In genomic region chr2:172249986-172250385, GRCh38 we compare ENCODE assay signal across 17 cellular contexts.
A peak's percentile ranks its signal among the peaks of the same experiment; 100 is the strongest.
DNase-seq lines count a peak whose midpoint lies in the region; ATAC-seq, FAIRE-seq and TF ChIP-seq lines count a peak whose summit lies in the region.
"Had no signal": no experiment of that assay in that cellular context is flagged by ENCODE, and none has a peak within 500 bp of the region (broad histone marks: within the 10 kb centered on the region; RNA-seq: fewer than 3 reads in every experiment).

No MANE protein-coding gene starts in this region.

- H3K27me3 Mint-ChIP-seq in activated T-cell treated with anti-CD3 and anti-CD28 coated beads, Interleukin-2, amount 50 U/mL, for 24 hours: no peaks in the 10 kb centered on the region
- H3K27me3 Mint-ChIP-seq in CD4-positive, alpha-beta T cell: no peaks in the 10 kb centered on the region
- H3K27me3 Mint-ChIP-seq: activated CD4-positive, alpha-beta T cell treated with anti-CD3 and anti-CD28 coated beads, Interleukin-2, amount 10 ng/mL, durations not matched to agents 24 days and 14 days had no signal

- H3K4me1 ChIP-seq in trophoblast cell (ENCODE audit: control insufficient read depth in 1 of 2, insufficient read depth in 2 of 2, low read length in 2 of 2) (peaks cover 30 to 42% of the 10 kb centered on the region in 2 experiments), small intestine (ENCODE audit: control insufficient read depth in 2 of 2, insufficient read depth in 1 of 2, low read depth in 1 of 2, low read length in 1 of 2) (peaks cover 0 to 2% of the 10 kb centered on the region in 2 donors)
- H3K4me1 ChIP-seq: uterus had no signal

- H4K91ac ChIP-seq in trophoblast cell (ENCODE audit: low read depth, low read length): peak overlapping the region; percentile 93

- intact Hi-C loops in CD4-positive, alpha-beta T cell (cut with DNase I, micrococcal nuclease): no loop called here

- H3K9me3 ChIP-seq in trophoblast cell (ENCODE audit: insufficient read depth, low read depth, low read length) (no peaks in the 10 kb centered on the region), small intestine (ENCODE audit: control insufficient read depth, low read depth) (no peaks in the 10 kb centered on the region)
- no peaks in the 10 kb centered on the region for H3K9me3 ChIP-seq in CD4-positive, alpha-beta T cell (ENCODE audit: control insufficient read depth, low read length)
- H3K9me3 ChIP-seq: A549, pancreas, uterus had no signal

- peaks cover 8% of the 10 kb centered on the region for H3K79me2 ChIP-seq in trophoblast cell (ENCODE audit: control insufficient read depth, insufficient read depth, low read length, poor library complexity)

- peak overlapping the region; percentile 20 for H3K27ac Mint-ChIP-seq in activated T-cell treated with anti-CD3 and anti-CD28 coated beads, Interleukin-2, amount 50 U/mL, for 24 hours
- H3K27ac Mint-ChIP-seq in CD4-positive, alpha-beta T cell: no peak overlapping the region
- H3K27ac Mint-ChIP-seq: activated CD4-positive, alpha-beta T cell treated with anti-CD3 and anti-CD28 coated beads, Interleukin-2, amount 10 ng/mL, durations not matched to agents 24 days and 14 days had no signal

- H3K36me3 ChIP-seq in trophoblast cell (ENCODE audit: control insufficient read depth in 1 of 2, insufficient read depth in 2 of 2, low read length in 2 of 2) (no peaks in the 10 kb centered on the region), small intestine (ENCODE audit: control insufficient read depth in 2 of 2, insufficient read depth in 2 of 2, low read length in 2 of 2) (no peaks in the 10 kb centered on the region)
- H3K36me3 ChIP-seq: pancreas, uterus had no signal

- POLR2A ChIA-PET in CD4-positive, alpha-beta T cell (lab: Charles Lee): no interaction called here

- DNase-seq in activated T-cell treated with anti-CD3 and anti-CD28 coated beads, Interleukin-2, amount 50 U/mL, for 24 hours: no peak
- no peak for DNase-seq in activated T-cell treated with anti-CD3 and anti-CD28 coated beads, Interleukin-2, amount 50 U/mL, for 48 hours
- DNase-seq in NCI-H226: peak; percentile 68
- DNase-seq in choroid plexus epithelial cell (ENCODE audit: low read depth): peak; percentile 60
- no peak for DNase-seq in trophoblast cell
- no peak for DNase-seq in small intestine
- DNase-seq in CD4-positive, alpha-beta T cell: no peak
- DNase-seq in putamen (ENCODE audit: low spot score): no peak
- DNase-seq: activated CD4-positive, alpha-beta T cell treated with anti-CD3 and anti-CD28 coated beads, Interleukin-2, amount 10 ng/mL, durations not matched to agents 24 days and 14 days; activated effector memory CD4-positive, alpha-beta T cell treated with anti-CD3 and anti-CD28 coated beads, Interleukin-2, amount 50 U/mL, for 16 hours; DMS79; GOT3; NCI-H1436; pancreas; T-helper 1 cell; uterus had no signal

- peak overlapping the region; percentile 97 for H2BK12ac ChIP-seq in trophoblast cell (ENCODE audit: low read length)

- H3K27me3 ChIP-seq in trophoblast cell (ENCODE audit: insufficient read depth, low read length) (no peaks in the 10 kb centered on the region), small intestine (ENCODE audit: control insufficient read depth in 2 of 2, insufficient read depth in 2 of 2, low read length in 2 of 2) (no peaks in the 10 kb centered on the region)
- no peaks in the 10 kb centered on the region for H3K27me3 ChIP-seq in CD4-positive, alpha-beta T cell (ENCODE audit: control insufficient read depth, insufficient read depth, low read length)
- H3K27me3 ChIP-seq: pancreas, uterus had no signal

- H3K4me3 ChIP-seq in choroid plexus epithelial cell (ENCODE audit: low read depth, low read length): no peak overlapping the region
- H3K4me3 ChIP-seq in trophoblast cell (ENCODE audit: low read depth, low read length): no peak overlapping the region
- no peak overlapping the region for H3K4me3 ChIP-seq in small intestine (ENCODE audit: low read depth in 1 of 2, low read length in 2 of 2)
- H3K4me3 ChIP-seq: A549, pancreas, uterus had no signal

- no peak overlapping the region for H3K4me3 Mint-ChIP-seq in activated T-cell treated with anti-CD3 and anti-CD28 coated beads, Interleukin-2, amount 50 U/mL, for 24 hours
- no peak overlapping the region for H3K4me3 Mint-ChIP-seq in CD4-positive, alpha-beta T cell
- H3K4me3 Mint-ChIP-seq: activated CD4-positive, alpha-beta T cell treated with anti-CD3 and anti-CD28 coated beads, Interleukin-2, amount 10 ng/mL, durations not matched to agents 24 days and 14 days had no signal

- peak overlapping the region; percentile 82 for H2AK5ac ChIP-seq in trophoblast cell (ENCODE audit: low read length)

- CTCF ChIA-PET in CD4-positive, alpha-beta T cell (lab: Charles Lee): interaction anchor here (0.6 kb wide), 1 partner anchor 404 kb away, joined by 3 read pairs; no protein-coding TSS in a partner anchor

- H4K12ac ChIP-seq in trophoblast cell (ENCODE audit: low read depth, low read length): no peak overlapping the region

- H3K18ac ChIP-seq in trophoblast cell (ENCODE audit: low read length): peak overlapping the region; percentile 77

- no peak for ATAC-seq in CD4-positive, alpha-beta T cell (ENCODE audit: poor library complexity)
- ATAC-seq: A549, pancreas had no signal

- peak overlapping the region; percentile 93 for H2BK120ac ChIP-seq in trophoblast cell (ENCODE audit: insufficient read depth, low read length, poor library complexity)

- H3K79me1 ChIP-seq in trophoblast cell (ENCODE audit: low read length): peaks cover 50% of the 10 kb centered on the region

- FAIRE-seq in small intestine (lab: Jason Lieb, UNC): no peak
- FAIRE-seq: A549, pancreas had no signal

- H3K23ac ChIP-seq in trophoblast cell (ENCODE audit: low read length): no peak overlapping the region

- H4K8ac ChIP-seq in trophoblast cell (ENCODE audit: low read depth, low read length): peak overlapping the region; percentile 66

- peak overlapping the region; percentile 79 for H3K14ac ChIP-seq in trophoblast cell (ENCODE audit: low read length)

- H3K27ac ChIP-seq in trophoblast cell (ENCODE audit: low read depth, low read length): peak overlapping the region; percentile 88
- H3K27ac ChIP-seq in small intestine (ENCODE audit: low read depth in 1 of 2, low read length in 1 of 2): no peak overlapping the region
- no peak overlapping the region for H3K27ac ChIP-seq in CD4-positive, alpha-beta T cell (ENCODE audit: low read depth, low read length)
- H3K27ac ChIP-seq: A549, pancreas, uterus had no signal

- H3K9me3 Mint-ChIP-seq in activated T-cell treated with anti-CD3 and anti-CD28 coated beads, Interleukin-2, amount 50 U/mL, for 24 hours: peaks cover 4% of the 10 kb centered on the region
- peaks cover 2% of the 10 kb centered on the region for H3K9me3 Mint-ChIP-seq in CD4-positive, alpha-beta T cell

- H3K4ac ChIP-seq in trophoblast cell (ENCODE audit: low read depth, low read length): peak overlapping the region; percentile 76

- H2AFZ ChIP-seq in trophoblast cell (ENCODE audit: insufficient read depth, low read length, poor library complexity): peak overlapping the region; percentile 33

- H3K36me3 Mint-ChIP-seq in activated T-cell treated with anti-CD3 and anti-CD28 coated beads, Interleukin-2, amount 50 U/mL, for 24 hours (ENCODE audit: low read depth): no peaks in the 10 kb centered on the region
- no peaks in the 10 kb centered on the region for H3K36me3 Mint-ChIP-seq in CD4-positive, alpha-beta T cell (ENCODE audit: low read depth)

- H3K9ac ChIP-seq in trophoblast cell (ENCODE audit: low read length): no peak overlapping the region

- H3K4me1 Mint-ChIP-seq in activated T-cell treated with anti-CD3 and anti-CD28 coated beads, Interleukin-2, amount 50 U/mL, for 24 hours (ENCODE audit: low read depth): peaks cover 62% of the 10 kb centered on the region
- H3K4me1 Mint-ChIP-seq in CD4-positive, alpha-beta T cell (ENCODE audit: low read depth): no peaks in the 10 kb centered on the region

- no peak overlapping the region for H3K4me2 ChIP-seq in trophoblast cell (ENCODE audit: low read length)
- H3K4me2 ChIP-seq: A549 had no signal

- H2BK5ac ChIP-seq in trophoblast cell (ENCODE audit: low read depth, low read length, poor library complexity): peak overlapping the region; percentile 76

- TF ChIP-seq CTCF in choroid plexus epithelial cell (conservative IDR thresholded peaks at IDR 0.05; ENCODE audit: low read depth, low read length): no peak
- no peak for TF ChIP-seq CTCF in CD4-positive, alpha-beta T cell (IDR thresholded peaks at IDR 0.05)

Comparison
In these comparisons a context has a peak if more than half of its experiments do, and no peak if none do; other contexts are left out.
1. DNase-seq: peak in NCI-H226 (single experiment) and choroid plexus epithelial cell (single experiment); none in activated T-cell treated with anti-CD3 and anti-CD28 coated beads, Interleukin-2, amount 50 U/mL, for 24 hours (single experiment), activated T-cell treated with anti-CD3 and anti-CD28 coated beads, Interleukin-2, amount 50 U/mL, for 48 hours (0 of 2), trophoblast cell (0 of 2), small intestine (single experiment), CD4-positive, alpha-beta T cell (0 of 10) and putamen (single experiment).